ENCODE assay signal across 24 cellular contexts in the genomic region with DNA sequence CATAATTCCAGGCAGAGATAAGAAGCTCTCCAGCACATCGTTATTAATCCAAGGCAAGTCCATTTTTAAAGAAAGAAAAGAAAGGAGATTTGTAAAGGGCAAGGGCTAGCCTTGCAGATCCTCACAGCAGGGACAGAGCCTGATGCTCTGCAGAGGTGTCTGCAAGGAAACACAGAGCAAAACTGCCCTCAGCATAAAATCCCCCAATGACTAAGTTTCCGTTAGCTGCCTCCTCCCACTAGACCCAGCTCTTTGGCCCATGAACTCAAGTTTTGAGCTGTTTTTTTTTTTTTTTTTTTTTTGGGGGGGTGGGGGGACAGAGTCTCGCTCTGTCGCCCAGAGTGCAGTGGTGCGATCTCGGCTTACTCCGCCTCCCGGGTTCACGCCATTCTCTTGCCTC.
"Had no signal": no experiment of that assay in that cellular context is flagged by ENCODE, and none has a peak within 500 bp of the region (broad histone marks: within the 10 kb centered on the region; RNA-seq: fewer than 3 reads in every experiment).

No MANE protein-coding gene starts in this region.

- DNase-seq: colonic mucosa; cortex of kidney; effector CD8-positive, alpha-beta T cell; effector memory CD8-positive, alpha-beta T cell; endodermal cell; erythroblast; foreskin keratinocyte; heart left ventricle; hypothalamus; immature natural killer cell; islet precursor cell; kidney; kidney glomerular epithelial cell; left colon; left ventricle myocardium inferior; lower lobe of right lung; mesenchymal stem cell; midbrain had no signal

- H3K4me3 ChIP-seq: colonic mucosa, gastroesophageal sphincter, heart left ventricle, hepatocyte, left ventricle myocardium inferior, lower lobe of right lung had no signal

- H3K36me3 ChIP-seq: colonic mucosa, gastroesophageal sphincter, heart left ventricle, left ventricle myocardium inferior, lower lobe of right lung had no signal

- H3K9me3 ChIP-seq: colonic mucosa, lower lobe of right lung had no signal

- H3K4me1 ChIP-seq: colonic mucosa, foreskin keratinocyte, gastroesophageal sphincter, heart left ventricle, left ventricle myocardium inferior, lower lobe of right lung had no signal

- H3K27me3 Mint-ChIP-seq: dendritic cell treated with granulocyte-macrophage colony-stimulating factor and Interleukin-4, amounts not matched to agents 40 ng/mL and 50 ng/mL, for 4 days; effector memory CD8-positive, alpha-beta T cell had no signal

- H3K27me3 ChIP-seq: colonic mucosa, foreskin keratinocyte, gastroesophageal sphincter, heart left ventricle, hepatocyte had no signal

- H3K27ac ChIP-seq: colonic mucosa, epithelial cell of prostate, foreskin keratinocyte, gastroesophageal sphincter, heart left ventricle, hepatocyte, left ventricle myocardium inferior, lower lobe of right lung had no signal

- ATAC-seq: effector memory CD8-positive, alpha-beta T cell; esophagus mucosa; foreskin keratinocyte; gastroesophageal sphincter; heart left ventricle; left colon; left lobe of liver; lower lobe of right lung had no signal

- H3K27ac Mint-ChIP-seq: dendritic cell treated with granulocyte-macrophage colony-stimulating factor and Interleukin-4, amounts not matched to agents 40 ng/mL and 50 ng/mL, for 4 days; effector memory CD8-positive, alpha-beta T cell; endodermal cell; immature natural killer cell had no signal

- H3K4me1 Mint-ChIP-seq: immature natural killer cell had no signal

- H3K4me3 Mint-ChIP-seq: dendritic cell treated with granulocyte-macrophage colony-stimulating factor and Interleukin-4, amounts not matched to agents 40 ng/mL and 50 ng/mL, for 4 days; effector memory CD8-positive, alpha-beta T cell; endodermal cell; immature natural killer cell had no signal
